Comparison of ENCODE assay signal across 8 cellular contexts in genomic region chr5:67166460-67166871, GRCh38. TPM values are rescaled to one million over a fixed set of nuclear protein-coding genes. Genes with fewer than 3 reads are reported as not detected.
DNase-seq lines count a peak whose midpoint lies in the region; ATAC-seq, FAIRE-seq and TF ChIP-seq lines count a peak whose summit lies in the region.

No MANE protein-coding gene starts in this region.

- peaks cover 3% of the 10 kb centered on the region for H3K4me1 Mint-ChIP-seq in astrocyte (ENCODE audit: low read depth, unreplicated experiment)

- H3K9ac ChIP-seq in SU-DHL-6 (ENCODE audit: low read length) = peak overlapping the region; percentile 56
- peak overlapping the region; percentile 68 for H3K9ac ChIP-seq in astrocyte (ENCODE audit: low read length)

- H3K4me3 ChIP-seq in SU-DHL-6 (ENCODE audit: insufficient read depth, low read length, poor library complexity, severe bottlenecking) (peak overlapping the region; percentile 33), astrocyte (ENCODE audit: insufficient read depth, low read depth, low read length) (peak overlapping the region; percentile 8), lower lobe of right lung (peak overlapping the region; percentile 47)

- H3K4me1 ChIP-seq in astrocyte (ENCODE audit: insufficient read depth, low read length) (peaks cover 9% of the 10 kb centered on the region), lower lobe of right lung (peaks cover 7% of the 10 kb centered on the region)

- H3K9me2 ChIP-seq in SU-DHL-6 (replicated peaks; ENCODE audit: insufficient read depth, low read length) = no peaks in the 10 kb centered on the region

- intact Hi-C loops in lower lobe of right lung (cut with DNase I) = no loop called here

- H3K27ac ChIP-seq in SU-DHL-6 (ENCODE audit: low read depth, low read length) (peak overlapping the region; percentile 44; the same call in 1 of the 2 replicates), astrocyte (ENCODE audit: low read depth, low read length) (no peak overlapping the region), lower lobe of right lung (peak overlapping the region; percentile 94)

- H3K9me3 Mint-ChIP-seq in astrocyte (ENCODE audit: unreplicated experiment) = no peaks in the 10 kb centered on the region

- CTCF ChIA-PET in GM10248 (lab: Yijun Ruan, JAX) = interaction anchor here (0.7 to 12.5 kb wide), 20 partner anchors 7 to 860 kb away, joined by 3 to 311 read pairs (median 5); partner anchors contain the start of gene CD180
- CTCF ChIA-PET in HEK293T (lab: Yijun Ruan, JAX) = interaction anchor here (0.6 kb wide), 1 partner anchor 139 kb away, joined by 3 read pairs; no protein-coding TSS in a partner anchor

- peaks cover 12% of the 10 kb centered on the region for H3K36me3 Mint-ChIP-seq in astrocyte (ENCODE audit: low read depth, unreplicated experiment)

- H3K9me3 ChIP-seq in SU-DHL-6 (ENCODE audit: insufficient read depth, low read length) (no peaks in the 10 kb centered on the region), astrocyte (ENCODE audit: insufficient read depth, low read depth, low read length) (no peaks in the 10 kb centered on the region), lower lobe of right lung (no peaks in the 10 kb centered on the region)

- POLR2A ChIA-PET in GM10248 (lab: Yijun Ruan, JAX) (no interaction called here), HEK293T (lab: Yijun Ruan, JAX) (no interaction called here)

- ATAC-seq in HG02798 (IDR thresholded peaks at IDR 0.05; ENCODE audit: poor library complexity, unreplicated experiment) (peak; percentile 52), lower lobe of right lung (peak; percentile 78 to 86)

- H3K4me3 Mint-ChIP-seq in astrocyte (ENCODE audit: unreplicated experiment) = no peak overlapping the region

- H3K27me3 Mint-ChIP-seq in astrocyte (ENCODE audit: low read depth, unreplicated experiment) = no peaks in the 10 kb centered on the region

- no peaks in the 10 kb centered on the region for H3K27me3 ChIP-seq in SU-DHL-6 (ENCODE audit: low read length)
- no peaks in the 10 kb centered on the region for H3K27me3 ChIP-seq in astrocyte (ENCODE audit: insufficient read depth, low read length)
- no peaks in the 10 kb centered on the region for H3K27me3 ChIP-seq in lower lobe of right lung (ENCODE audit: low read depth)

- DNase-seq in GM10248 (ENCODE audit: extremely low spot score) = peak; percentile 47
- DNase-seq in astrocyte (ENCODE audit: low read depth) = no peak
- DNase-seq in lower lobe of right lung = peak; percentile 89
- peak; percentile 22 to 47 for DNase-seq in stimulated activated CD8-positive, alpha-beta memory T cell treated with anti-CD3 and anti-CD28 coated beads, Interleukin-2, amount 100 ng/mL, for 1 hour (ENCODE audit: low read depth in 2 of 2)
- DNase-seq in HEK293T (ENCODE audit: extremely low spot score) = no peak
- no peak for DNase-seq in NCI-H2107 treated with DMSO at 0.1 percent for 48 hours (lab: John Stamatoyannopoulos, UW; ENCODE audit: unreplicated experiment)

- H3K36me3 ChIP-seq in SU-DHL-6 (ENCODE audit: low read length) (no peaks in the 10 kb centered on the region), astrocyte (ENCODE audit: insufficient read depth, low read length) (peaks cover 15% of the 10 kb centered on the region), lower lobe of right lung (peaks cover 65% of the 10 kb centered on the region)

- H4K20me1 ChIP-seq in SU-DHL-6 (ENCODE audit: low read depth, low read length) (no peaks in the 10 kb centered on the region), astrocyte (ENCODE audit: insufficient read depth, low read length) (no peaks in the 10 kb centered on the region)

- no peak for TF ChIP-seq CTCF in GM10248 (IDR thresholded peaks at IDR 0.05; ENCODE audit: control extremely low read depth, extremely low read depth, low read depth, missing control alignments)
- TF ChIP-seq CTCF in SU-DHL-6 (IDR thresholded peaks at IDR 0.05; ENCODE audit: insufficient read depth, low read length, poor library complexity, severe bottlenecking) = no peak
- TF ChIP-seq CTCF in astrocyte (IDR thresholded peaks at IDR 0.05; ENCODE audit: insufficient read depth, low read depth, low read length) = no peak
- TF ChIP-seq CTCF in lower lobe of right lung (IDR thresholded peaks at IDR 0.05) = peak; percentile 22

- H3K4me2 ChIP-seq in SU-DHL-6 (ENCODE audit: low read depth, low read length, poor library complexity, severe bottlenecking) (peak overlapping the region; percentile 59), astrocyte (ENCODE audit: low read length) (peak overlapping the region; percentile 64)

- H3K27ac Mint-ChIP-seq in astrocyte (ENCODE audit: unreplicated experiment) = no peak overlapping the region

- H2AFZ ChIP-seq in SU-DHL-6 (ENCODE audit: low read depth, low read length, severe bottlenecking) (peak overlapping the region; percentile 97), astrocyte (ENCODE audit: low read depth, low read length) (peak overlapping the region; percentile 75)

- no peaks in the 10 kb centered on the region for H3K79me2 ChIP-seq in SU-DHL-6 (ENCODE audit: insufficient read depth, low read length)
- H3K79me2 ChIP-seq in astrocyte (ENCODE audit: insufficient read depth, low read length) = no peaks in the 10 kb centered on the region

- H3F3A ChIP-seq in SU-DHL-6 (ENCODE audit: insufficient read depth) = peaks cover 4% of the 10 kb centered on the region; the same call in 1 of the 2 replicates

- no peak for FAIRE-seq in astrocyte (lab: Jason Lieb, UNC)

TF ChIP-seq in HEK293T, 16 proteins besides CTCF, POLR2A, EP300 and RAD21:
- no peak for TF ChIP-seq FOXA1 (IDR thresholded peaks at IDR 0.05)
- TF ChIP-seq ELF4 (IDR thresholded peaks at IDR 0.05) = no peak
- no peak for TF ChIP-seq FOXM1 (IDR thresholded peaks at IDR 0.05; ENCODE audit: borderline replicate concordance)
- TF ChIP-seq SP1 (IDR thresholded peaks at IDR 0.05) = no peak
- no peak for TF ChIP-seq HDGF (IDR thresholded peaks at IDR 0.05; ENCODE audit: borderline replicate concordance)
- TF ChIP-seq FOXK2 (IDR thresholded peaks at IDR 0.05) = no peak
- no peak for TF ChIP-seq ZNF384 (IDR thresholded peaks at IDR 0.05)
- TF ChIP-seq, protein P1, sequence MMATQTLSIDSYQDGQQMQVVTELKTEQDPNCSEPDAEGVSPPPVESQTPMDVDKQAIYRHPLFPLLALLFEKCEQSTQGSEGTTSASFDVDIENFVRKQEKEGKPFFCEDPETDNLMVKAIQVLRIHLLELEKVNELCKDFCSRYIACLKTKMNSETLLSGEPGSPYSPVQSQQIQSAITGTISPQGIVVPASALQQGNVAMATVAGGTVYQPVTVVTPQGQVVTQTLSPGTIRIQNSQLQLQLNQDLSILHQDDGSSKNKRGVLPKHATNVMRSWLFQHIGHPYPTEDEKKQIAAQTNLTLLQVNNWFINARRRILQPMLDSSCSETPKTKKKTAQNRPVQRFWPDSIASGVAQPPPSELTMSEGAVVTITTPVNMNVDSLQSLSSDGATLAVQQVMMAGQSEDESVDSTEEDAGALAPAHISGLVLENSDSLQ (IDR thresholded peaks at IDR 0.05) = no peak
- TF ChIP-seq LEF1 (IDR thresholded peaks at IDR 0.05; ENCODE audit: borderline replicate concordance) = no peak

RNA-seq across cellular contexts. Expression of gene CD180, which starts 30.1 kb away (rescaled TPM):
- not detected in 2 replicates for total RNA-seq in astrocyte
- total RNA-seq in lower lobe of right lung = 4.9 TPM

Comparison
In these comparisons a context has a peak if more than half of its experiments do, and no peak if none do; other contexts are left out.
1. DNase-seq: peak in GM10248 (single experiment), lower lobe of right lung (single experiment) and stimulated activated CD8-positive, alpha-beta memory T cell treated with anti-CD3 and anti-CD28 coated beads, Interleukin-2, amount 100 ng/mL, for 1 hour (2 of 2); none in astrocyte (single experiment), HEK293T (single experiment) and NCI-H2107 treated with DMSO at 0.1 percent for 48 hours (single experiment).
2. Peak in every context shown above with its lines, with median percentiles within 50 percentile points of each other: H3K4me3 ChIP-seq.